23 cellular contexts compared by ENCODE assay signal in genomic region chr11:12518606-12519385, GRCh38.
"Had no signal": no experiment of that assay in that cellular context is flagged by ENCODE, and none has a peak within 500 bp of the region (broad histone marks: within the 10 kb centered on the region; RNA-seq: fewer than 3 reads in every experiment).

No MANE protein-coding gene starts in this region.

- H3K9me3 ChIP-seq: adrenal gland, ascending aorta, left ventricle myocardium inferior, prostate gland, suprapubic skin, tibial nerve, uterus had no signal

- H3K36me3 ChIP-seq: adrenal gland, prostate gland, uterus, WERI-Rb-1 had no signal

- H3K27ac ChIP-seq: adrenal gland, ascending aorta, brain microvascular endothelial cell, left ventricle myocardium inferior, prostate gland, suprapubic skin, tibial nerve, uterus, WERI-Rb-1 had no signal

- DNase-seq: activated CD4-positive, alpha-beta T cell treated with anti-CD3 and anti-CD28 coated beads, Interleukin-2, amount 10 ng/mL, durations not matched to agents 7 days and 5 days; activated CD4-positive, CD25-positive, alpha-beta regulatory T cell treated with anti-CD3 and anti-CD28 coated beads, Interleukin-2, amount 50 U/mL, for 72 hours; activated CD8-positive, alpha-beta T cell treated with anti-CD3 and anti-CD28 coated beads, Interleukin-2, amount 10 ng/mL, durations not matched to agents 7 days and 5 days; activated gamma-delta T cell treated with Interleukin-2 at 50 U/mL for 16 hours; adrenal gland; brain microvascular endothelial cell; caudate nucleus; effector CD4-positive, alpha-beta T cell; erythroblast; foreskin fibroblast; kidney; left ventricle myocardium inferior; naive thymus-derived CD4-positive, alpha-beta T cell; stimulated activated CD4-positive, alpha-beta T cell treated with anti-CD3 and anti-CD28 coated beads, Interleukin-1b, Interleukin-23, amount 100 ng/mL, for 48 hours; stimulated activated naive CD8-positive, alpha-beta T cell treated with anti-CD3 and anti-CD28 coated beads, Interleukin-15, amount 100 ng/mL, for 72 hours; uterus; WERI-Rb-1 had no signal

- FAIRE-seq: kidney, TTC549 had no signal

- H3K4me3 ChIP-seq: adrenal gland, ascending aorta, left ventricle myocardium inferior, prostate gland, suprapubic skin, tibial nerve, uterus had no signal

- H3K4me1 ChIP-seq: adrenal gland, ascending aorta, suprapubic skin, tibial nerve, uterus had no signal

- H3K27me3 ChIP-seq: adrenal gland, ascending aorta, brain microvascular endothelial cell, suprapubic skin, tibial nerve, uterus had no signal

- ATAC-seq: activated CD8-positive, alpha-beta T cell treated with anti-CD3 and anti-CD28 coated beads, Interleukin-2, amount 10 ng/mL, durations not matched to agents 7 days and 5 days; naive thymus-derived CD4-positive, alpha-beta T cell; stimulated activated effector memory CD8-positive, alpha-beta T cell treated with anti-CD3 and anti-CD28 coated beads, Interleukin-12 subunit alpha, Interleukin-12 subunit beta, amount 100 ng/mL, for 72 hours; stimulated activated naive CD8-positive, alpha-beta T cell treated with anti-CD3 and anti-CD28 coated beads, Interleukin-15, amount 100 ng/mL, for 72 hours had no signal
